1 cellular context compared by ENCODE assay signal in the genomic region with DNA sequence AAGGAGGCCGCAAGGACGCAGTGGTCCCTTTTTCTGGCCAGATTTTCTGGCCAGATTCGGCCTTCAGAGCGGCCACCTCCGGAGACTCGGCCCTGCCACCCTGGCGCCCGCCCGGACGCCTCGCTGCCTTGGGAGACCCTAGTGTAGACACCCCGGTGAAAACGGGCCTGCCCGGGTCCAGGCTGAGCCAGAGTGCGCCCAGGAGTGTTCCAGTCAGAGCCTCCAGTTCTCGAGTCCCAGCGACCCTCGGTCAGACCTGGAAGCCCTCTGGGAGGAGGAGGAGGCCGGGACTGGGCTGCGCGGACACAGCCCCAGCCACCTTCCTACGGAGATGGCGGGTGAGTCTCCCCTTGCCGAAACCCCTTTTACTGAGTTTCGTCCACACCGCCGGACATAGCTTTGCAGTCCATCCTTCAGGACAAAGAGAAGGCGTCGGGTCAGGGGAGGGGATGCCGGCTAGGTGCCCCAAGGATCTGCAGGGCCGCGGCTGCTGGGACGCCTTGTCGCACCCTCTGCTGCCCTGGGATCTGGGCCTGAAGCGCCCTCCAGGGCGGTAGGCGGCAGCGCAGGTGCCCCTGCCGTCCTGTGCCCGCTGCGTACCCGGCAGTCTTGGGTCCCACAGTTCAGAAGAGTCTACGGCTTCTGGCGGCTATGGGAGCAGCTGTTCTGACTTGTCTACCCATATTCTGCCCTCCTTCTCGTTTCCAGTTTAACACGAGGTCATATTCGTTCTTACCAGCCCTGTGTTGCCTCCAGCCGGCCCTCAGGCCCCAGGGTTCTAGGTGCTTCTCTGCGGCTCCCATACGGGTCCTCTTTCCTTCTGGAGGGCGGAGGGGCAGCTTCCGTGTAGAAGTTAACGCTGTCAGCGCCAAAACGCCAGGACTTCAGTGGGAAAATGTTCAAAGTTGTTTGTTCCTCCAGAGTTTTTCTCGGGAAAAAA.
TF ChIP-seq lines count a peak whose summit lies in the region.

No MANE protein-coding gene starts in this region.

TF ChIP-seq in SK-N-SH, 30 proteins besides CTCF, POLR2A, EP300 and RAD21 (continued from another document):
- TF ChIP-seq, protein P1, sequence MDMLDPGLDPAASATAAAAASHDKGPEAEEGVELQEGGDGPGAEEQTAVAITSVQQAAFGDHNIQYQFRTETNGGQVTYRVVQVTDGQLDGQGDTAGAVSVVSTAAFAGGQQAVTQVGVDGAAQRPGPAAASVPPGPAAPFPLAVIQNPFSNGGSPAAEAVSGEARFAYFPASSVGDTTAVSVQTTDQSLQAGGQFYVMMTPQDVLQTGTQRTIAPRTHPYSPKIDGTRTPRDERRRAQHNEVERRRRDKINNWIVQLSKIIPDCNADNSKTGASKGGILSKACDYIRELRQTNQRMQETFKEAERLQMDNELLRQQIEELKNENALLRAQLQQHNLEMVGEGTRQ (IDR thresholded peaks at IDR 0.05; ENCODE audit: borderline replicate concordance, low read depth, low read length) = no peak
